ENCODE assay signal across 12 cellular contexts in genomic region chr12:107441906-107442305, GRCh38.
DNase-seq lines count a peak whose midpoint lies in the region; ATAC-seq, FAIRE-seq and TF ChIP-seq lines count a peak whose summit lies in the region.
"Had no signal": no experiment of that assay in that cellular context is flagged by ENCODE, and none has a peak within 500 bp of the region (broad histone marks: within the 10 kb centered on the region; RNA-seq: fewer than 3 reads in every experiment).

No MANE protein-coding gene starts in this region.

- peaks cover 21% of the 10 kb centered on the region for H3K4me1 Mint-ChIP-seq in activated T-cell treated with anti-CD3 and anti-CD28 coated beads, Interleukin-2, amount 50 U/mL, for 24 hours (ENCODE audit: low read depth)
- peaks cover 19% of the 10 kb centered on the region for H3K4me1 Mint-ChIP-seq in activated CD8-positive, alpha-beta T cell treated with anti-CD3 and anti-CD28 coated beads, Interleukin-2, amount 10 ng/mL, durations not matched to agents 7 days and 5 days (ENCODE audit: low read depth)
- H3K4me1 Mint-ChIP-seq in immature natural killer cell, result peaks cover 6 to 29% of the 10 kb centered on the region in 2 donors

- no peaks in the 10 kb centered on the region for H3K27me3 Mint-ChIP-seq in activated T-cell treated with anti-CD3 and anti-CD28 coated beads, Interleukin-2, amount 50 U/mL, for 24 hours
- H3K27me3 Mint-ChIP-seq in activated CD8-positive, alpha-beta T cell treated with anti-CD3 and anti-CD28 coated beads, Interleukin-2, amount 10 ng/mL, durations not matched to agents 7 days and 5 days (ENCODE audit: low read depth), result no peaks in the 10 kb centered on the region
- peaks cover 0 to 8% (median 4%) of the 10 kb centered on the region in 3 donors for H3K27me3 Mint-ChIP-seq in immature natural killer cell (ENCODE audit: low read depth in 3 of 3)

- peak; percentile 73 for ATAC-seq in activated CD8-positive, alpha-beta T cell treated with anti-CD3 and anti-CD28 coated beads, Interleukin-2, amount 10 ng/mL, durations not matched to agents 7 days and 5 days
- ATAC-seq in GM19023 (IDR thresholded peaks at IDR 0.05; ENCODE audit: unreplicated experiment), result no peak
- ATAC-seq: left ventricle myocardium superior had no signal

- no peak for FAIRE-seq in GM12891 (lab: Jason Lieb, UNC)

- no peaks in the 10 kb centered on the region for H3K36me3 Mint-ChIP-seq in activated T-cell treated with anti-CD3 and anti-CD28 coated beads, Interleukin-2, amount 50 U/mL, for 24 hours (ENCODE audit: low read depth)
- no peaks in the 10 kb centered on the region for H3K36me3 Mint-ChIP-seq in activated CD8-positive, alpha-beta T cell treated with anti-CD3 and anti-CD28 coated beads, Interleukin-2, amount 10 ng/mL, durations not matched to agents 7 days and 5 days (ENCODE audit: low read depth)
- no peaks in the 10 kb centered on the region for H3K36me3 Mint-ChIP-seq in immature natural killer cell

- TF ChIP-seq POLR2A in GM12891 (IDR thresholded peaks at IDR 0.05; ENCODE audit: low read depth, low read length), result no peak

- peak overlapping the region; percentile 38 for H3K27ac Mint-ChIP-seq in activated T-cell treated with anti-CD3 and anti-CD28 coated beads, Interleukin-2, amount 50 U/mL, for 24 hours
- peak overlapping the region; percentile 55 for H3K27ac Mint-ChIP-seq in activated CD8-positive, alpha-beta T cell treated with anti-CD3 and anti-CD28 coated beads, Interleukin-2, amount 10 ng/mL, durations not matched to agents 7 days and 5 days
- H3K27ac Mint-ChIP-seq in immature natural killer cell, result peak overlapping the region in 5 of 6 donors; percentile 15 to 77 (median 65)

- no peak for DNase-seq in activated T-cell treated with anti-CD3 and anti-CD28 coated beads, Interleukin-2, amount 50 U/mL, for 24 hours
- DNase-seq in activated T-cell treated with anti-CD3 and anti-CD28 coated beads, Interleukin-2, amount 50 U/mL, for 1 hour, result no peak
- no peak for DNase-seq in activated CD8-positive, alpha-beta T cell treated with anti-CD3 and anti-CD28 coated beads, Interleukin-2, amount 10 ng/mL, durations not matched to agents 7 days and 5 days
- DNase-seq in immature natural killer cell, result peak in 1 of 3 donors; percentile 36
- DNase-seq in stromal cell of bone marrow (ENCODE audit: low read depth), result peak; percentile 26
- no peak for DNase-seq in GM12891 (ENCODE audit: insufficient read length, low spot score)
- DNase-seq in kidney glomerular epithelial cell (lab: John Stamatoyannopoulos, UW), result no peak
- DNase-seq: activated CD8-positive, alpha-beta memory T cell treated with anti-CD3 and anti-CD28 coated beads, Interleukin-2, amount 50 U/mL, for 4 hours; left ventricle myocardium superior; NCI-H187; transverse colon had no signal

- CTCF ChIA-PET in activated CD8-positive, alpha-beta T cell treated with anti-CD3 and anti-CD28 coated beads, Interleukin-2, amount 10 ng/mL, durations not matched to agents 7 days and 5 days (lab: Charles Lee), result no interaction called here

- peak overlapping the region; percentile 56 for H3K4me3 Mint-ChIP-seq in activated T-cell treated with anti-CD3 and anti-CD28 coated beads, Interleukin-2, amount 50 U/mL, for 24 hours
- peak overlapping the region; percentile 49 for H3K4me3 Mint-ChIP-seq in activated CD8-positive, alpha-beta T cell treated with anti-CD3 and anti-CD28 coated beads, Interleukin-2, amount 10 ng/mL, durations not matched to agents 7 days and 5 days
- peak overlapping the region; percentile 34 to 79 (median 79) for H3K4me3 Mint-ChIP-seq in immature natural killer cell

- no peaks in the 10 kb centered on the region for H3K9me3 Mint-ChIP-seq in activated T-cell treated with anti-CD3 and anti-CD28 coated beads, Interleukin-2, amount 50 U/mL, for 24 hours
- no peaks in the 10 kb centered on the region for H3K9me3 Mint-ChIP-seq in activated CD8-positive, alpha-beta T cell treated with anti-CD3 and anti-CD28 coated beads, Interleukin-2, amount 10 ng/mL, durations not matched to agents 7 days and 5 days (ENCODE audit: insufficient read depth)
- H3K9me3 Mint-ChIP-seq in immature natural killer cell, result no peaks in the 10 kb centered on the region

- POLR2A ChIA-PET in activated CD8-positive, alpha-beta T cell treated with anti-CD3 and anti-CD28 coated beads, Interleukin-2, amount 10 ng/mL, durations not matched to agents 7 days and 5 days (lab: Charles Lee), result no interaction called here

TF ChIP-seq in GM12891, 5 proteins besides CTCF, POLR2A, EP300 and RAD21:
- no peak for TF ChIP-seq TAF1 (IDR thresholded peaks at IDR 0.05; ENCODE audit: low read depth, low read length)
- TF ChIP-seq SPI1 (IDR thresholded peaks at IDR 0.05; ENCODE audit: low read depth, low read length), result no peak
- no peak for TF ChIP-seq PAX5 (IDR thresholded peaks at IDR 0.05; ENCODE audit: insufficient read depth, low read length, severe bottlenecking)
- TF ChIP-seq POLR2AphosphoS5 (IDR thresholded peaks at IDR 0.05; ENCODE audit: low read depth, low read length), result no peak
- no peak for TF ChIP-seq POU2F2 (IDR thresholded peaks at IDR 0.05; ENCODE audit: low read depth, low read length)
